Comparison of ENCODE assay signal across 3 cellular contexts in the genomic region with DNA sequence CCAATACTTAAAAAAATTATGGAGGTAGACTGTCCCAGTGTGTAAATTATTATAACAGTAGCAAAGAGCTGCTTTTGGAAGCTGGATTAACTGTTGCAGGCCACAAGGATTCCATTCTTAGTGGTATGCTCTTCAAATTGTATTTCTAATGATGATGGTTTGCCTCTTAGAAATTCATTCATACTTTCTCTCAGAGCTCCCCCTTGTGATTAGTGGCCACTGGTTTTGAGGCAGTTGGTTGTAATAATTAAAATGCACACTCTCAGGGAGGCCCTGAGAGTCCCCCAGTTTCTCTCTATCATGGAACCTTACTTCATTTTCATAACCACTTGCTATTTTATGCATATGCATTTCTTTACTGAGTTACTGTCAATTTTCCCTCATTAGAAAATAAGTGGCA.
TF ChIP-seq lines count a peak whose summit lies in the region.

No MANE protein-coding gene starts in this region.

TF ChIP-seq in IMR-90, 13 proteins besides CTCF, POLR2A, EP300 and RAD21 (continued from another document):
- TF ChIP-seq, protein P1, sequence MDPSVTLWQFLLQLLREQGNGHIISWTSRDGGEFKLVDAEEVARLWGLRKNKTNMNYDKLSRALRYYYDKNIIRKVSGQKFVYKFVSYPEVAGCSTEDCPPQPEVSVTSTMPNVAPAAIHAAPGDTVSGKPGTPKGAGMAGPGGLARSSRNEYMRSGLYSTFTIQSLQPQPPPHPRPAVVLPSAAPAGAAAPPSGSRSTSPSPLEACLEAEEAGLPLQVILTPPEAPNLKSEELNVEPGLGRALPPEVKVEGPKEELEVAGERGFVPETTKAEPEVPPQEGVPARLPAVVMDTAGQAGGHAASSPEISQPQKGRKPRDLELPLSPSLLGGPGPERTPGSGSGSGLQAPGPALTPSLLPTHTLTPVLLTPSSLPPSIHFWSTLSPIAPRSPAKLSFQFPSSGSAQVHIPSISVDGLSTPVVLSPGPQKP (IDR thresholded peaks at IDR 0.05; ENCODE audit: borderline replicate concordance, low read depth, low read length): no peak
- TF ChIP-seq SMC3 (IDR thresholded peaks at IDR 0.05; ENCODE audit: low read depth, low read length) (no peak), BHLHE40 (IDR thresholded peaks at IDR 0.05; ENCODE audit: low read depth, low read length) (no peak), CHD1 (IDR thresholded peaks at IDR 0.05; ENCODE audit: low read depth, low read length) (no peak), RCOR1 (IDR thresholded peaks at IDR 0.05; ENCODE audit: insufficient replicate concordance, low read length) (no peak), MAZ (IDR thresholded peaks at IDR 0.05; ENCODE audit: borderline replicate concordance, low read depth, low read length) (no peak), MAFK (IDR thresholded peaks at IDR 0.05; ENCODE audit: low read depth, low read length) (no peak), FOS (IDR thresholded peaks at IDR 0.05; ENCODE audit: low read depth, low read length) (no peak), NFE2L2 (IDR thresholded peaks at IDR 0.05; ENCODE audit: low read depth, low read length) (no peak), MXI1 (IDR thresholded peaks at IDR 0.05; ENCODE audit: borderline replicate concordance, low read depth, low read length) (no peak), CEBPB (IDR thresholded peaks at IDR 0.05; ENCODE audit: low read depth, low read length) (no peak)
- TF ChIP-seq, protein P2, sequence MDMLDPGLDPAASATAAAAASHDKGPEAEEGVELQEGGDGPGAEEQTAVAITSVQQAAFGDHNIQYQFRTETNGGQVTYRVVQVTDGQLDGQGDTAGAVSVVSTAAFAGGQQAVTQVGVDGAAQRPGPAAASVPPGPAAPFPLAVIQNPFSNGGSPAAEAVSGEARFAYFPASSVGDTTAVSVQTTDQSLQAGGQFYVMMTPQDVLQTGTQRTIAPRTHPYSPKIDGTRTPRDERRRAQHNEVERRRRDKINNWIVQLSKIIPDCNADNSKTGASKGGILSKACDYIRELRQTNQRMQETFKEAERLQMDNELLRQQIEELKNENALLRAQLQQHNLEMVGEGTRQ (IDR thresholded peaks at IDR 0.05; ENCODE audit: low read depth, low read length): no peak
TF ChIP-seq in IMR-90: peak in this region for 0.

TF ChIP-seq in WTC11, 78 proteins besides CTCF, POLR2A, EP300 and RAD21 (continued from another document):
- TF ChIP-seq, protein P3, sequence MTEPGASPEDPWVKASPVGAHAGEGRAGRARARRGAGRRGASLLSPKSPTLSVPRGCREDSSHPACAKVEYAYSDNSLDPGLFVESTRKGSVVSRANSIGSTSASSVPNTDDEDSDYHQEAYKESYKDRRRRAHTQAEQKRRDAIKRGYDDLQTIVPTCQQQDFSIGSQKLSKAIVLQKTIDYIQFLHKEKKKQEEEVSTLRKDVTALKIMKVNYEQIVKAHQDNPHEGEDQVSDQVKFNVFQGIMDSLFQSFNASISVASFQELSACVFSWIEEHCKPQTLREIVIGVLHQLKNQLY (CRISPR knock-in tag; IDR thresholded peaks at IDR 0.05): no peak
- TF ChIP-seq ATF1 (CRISPR knock-in tag; IDR thresholded peaks at IDR 0.05) (no peak), FOXK1 (CRISPR knock-in tag; IDR thresholded peaks at IDR 0.05) (no peak)

TF ChIP-seq in neural cell, 6 proteins besides CTCF, POLR2A, EP300 and RAD21:
- TF ChIP-seq, protein P4, sequence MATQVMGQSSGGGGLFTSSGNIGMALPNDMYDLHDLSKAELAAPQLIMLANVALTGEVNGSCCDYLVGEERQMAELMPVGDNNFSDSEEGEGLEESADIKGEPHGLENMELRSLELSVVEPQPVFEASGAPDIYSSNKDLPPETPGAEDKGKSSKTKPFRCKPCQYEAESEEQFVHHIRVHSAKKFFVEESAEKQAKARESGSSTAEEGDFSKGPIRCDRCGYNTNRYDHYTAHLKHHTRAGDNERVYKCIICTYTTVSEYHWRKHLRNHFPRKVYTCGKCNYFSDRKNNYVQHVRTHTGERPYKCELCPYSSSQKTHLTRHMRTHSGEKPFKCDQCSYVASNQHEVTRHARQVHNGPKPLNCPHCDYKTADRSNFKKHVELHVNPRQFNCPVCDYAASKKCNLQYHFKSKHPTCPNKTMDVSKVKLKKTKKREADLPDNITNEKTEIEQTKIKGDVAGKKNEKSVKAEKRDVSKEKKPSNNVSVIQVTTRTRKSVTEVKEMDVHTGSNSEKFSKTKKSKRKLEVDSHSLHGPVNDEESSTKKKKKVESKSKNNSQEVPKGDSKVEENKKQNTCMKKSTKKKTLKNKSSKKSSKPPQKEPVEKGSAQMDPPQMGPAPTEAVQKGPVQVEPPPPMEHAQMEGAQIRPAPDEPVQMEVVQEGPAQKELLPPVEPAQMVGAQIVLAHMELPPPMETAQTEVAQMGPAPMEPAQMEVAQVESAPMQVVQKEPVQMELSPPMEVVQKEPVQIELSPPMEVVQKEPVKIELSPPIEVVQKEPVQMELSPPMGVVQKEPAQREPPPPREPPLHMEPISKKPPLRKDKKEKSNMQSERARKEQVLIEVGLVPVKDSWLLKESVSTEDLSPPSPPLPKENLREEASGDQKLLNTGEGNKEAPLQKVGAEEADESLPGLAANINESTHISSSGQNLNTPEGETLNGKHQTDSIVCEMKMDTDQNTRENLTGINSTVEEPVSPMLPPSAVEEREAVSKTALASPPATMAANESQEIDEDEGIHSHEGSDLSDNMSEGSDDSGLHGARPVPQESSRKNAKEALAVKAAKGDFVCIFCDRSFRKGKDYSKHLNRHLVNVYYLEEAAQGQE (IDR thresholded peaks at IDR 0.05; ENCODE audit: borderline replicate concordance): no peak
- TF ChIP-seq POLR2AphosphoS5 (IDR thresholded peaks at IDR 0.05) (no peak), EZH2 (IDR thresholded peaks at IDR 0.05; ENCODE audit: borderline replicate concordance, insufficient read depth, low read length, poor library complexity, severe bottlenecking) (no peak), MXI1 (conservative IDR thresholded peaks at IDR 0.05; ENCODE audit: poor library complexity, severe bottlenecking) (no peak), SMC3 (conservative IDR thresholded peaks at IDR 0.05; ENCODE audit: poor library complexity) (no peak), TAF1 (IDR thresholded peaks at IDR 0.05; ENCODE audit: low read depth) (no peak)
